ENCODE assay signal across 25 cellular contexts in the genomic region with DNA sequence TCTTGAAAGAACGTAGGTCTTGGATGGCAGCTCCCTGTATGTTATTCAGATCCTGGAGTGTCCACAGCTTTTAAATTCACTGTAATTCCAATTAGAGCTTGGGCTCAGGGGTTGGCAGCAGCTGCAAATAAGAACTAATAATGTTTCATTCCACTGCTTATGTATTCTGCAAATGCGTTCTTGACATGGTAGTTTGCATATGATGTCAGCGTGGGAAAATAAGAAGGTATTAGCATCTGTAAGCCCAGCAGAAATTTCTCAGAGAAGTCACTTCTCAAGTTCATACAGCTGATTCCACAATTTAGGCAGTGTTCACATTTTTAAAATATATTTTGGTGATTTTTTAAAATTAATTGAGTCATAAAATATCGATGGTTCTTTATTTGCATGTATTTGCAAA. TPM values are rescaled to one million over a fixed set of nuclear protein-coding genes. Genes with fewer than 3 reads are reported as not detected.
"Had no signal": no experiment of that assay in that cellular context is flagged by ENCODE, and none has a peak within 500 bp of the region (broad histone marks: within the 10 kb centered on the region; RNA-seq: fewer than 3 reads in every experiment).

No MANE protein-coding gene starts in this region.

- H3K4me2 ChIP-seq: SK-N-SH had no signal

- H3K36me3 ChIP-seq: ascending aorta, breast epithelium, SJSA1 had no signal

- H3K27me3 ChIP-seq: ascending aorta, breast epithelium, SJSA1 had no signal

- H3K9me3 ChIP-seq: ascending aorta, breast epithelium, SJSA1, SK-N-SH had no signal

- DNase-seq: activated CD4-positive, alpha-beta T cell treated with anti-CD3 and anti-CD28 coated beads, Interleukin-2, amount 10 ng/mL, durations not matched to agents 24 days and 14 days; activated CD4-positive, alpha-beta T cell treated with anti-CD3 and anti-CD28 coated beads, Interleukin-2, amount 50 U/mL, for 4 hours; activated CD8-positive, alpha-beta T cell treated with anti-CD3 and anti-CD28 coated beads for 36 hours; activated effector memory CD4-positive, alpha-beta T cell treated with Interleukin-2 at 50 U/mL for 16 hours; activated naive CD4-positive, alpha-beta T cell treated with anti-CD3 and anti-CD28 coated beads, Interleukin-2, amount 10 ng/mL, durations not matched to agents 7 days and 5 days; activated naive CD8-positive, alpha-beta T cell treated with anti-CD3 and anti-CD28 coated beads for 36 hours; activated T-cell treated with anti-CD3 and anti-CD28 coated beads, Interleukin-2, amount 50 U/mL, for 1 hour; cerebellar nuclear complex; KG1; MM.1S; MV-4-11; NCI-H1417; NCI-H146; NCI-H187; NCI-H2029 treated with DMSO at 0.1 percent for 48 hours; NCI-H2171; NCI-H510A; NCI-H82; SHP77 treated with DMSO at 0.1 percent for 48 hours had no signal

- H3K27ac ChIP-seq: ascending aorta, breast epithelium, SJSA1 had no signal

- H3K9me2 ChIP-seq: SK-N-SH had no signal

- H3K9ac ChIP-seq: SK-N-SH had no signal

- ATAC-seq: activated CD8-positive, alpha-beta T cell treated with anti-CD3 and anti-CD28 coated beads for 36 hours; Panc1 had no signal

- FAIRE-seq: TTC549 had no signal

- H3K4me3 ChIP-seq: ascending aorta, breast epithelium, SJSA1 had no signal

- H3K4me1 ChIP-seq: ascending aorta, breast epithelium, SJSA1 had no signal

RNA-seq across cellular contexts. Expression of a gene that starts 58.5 kb away (rescaled TPM):
- total RNA-seq: SJSA1 had no signal
